In the genomic region with DNA sequence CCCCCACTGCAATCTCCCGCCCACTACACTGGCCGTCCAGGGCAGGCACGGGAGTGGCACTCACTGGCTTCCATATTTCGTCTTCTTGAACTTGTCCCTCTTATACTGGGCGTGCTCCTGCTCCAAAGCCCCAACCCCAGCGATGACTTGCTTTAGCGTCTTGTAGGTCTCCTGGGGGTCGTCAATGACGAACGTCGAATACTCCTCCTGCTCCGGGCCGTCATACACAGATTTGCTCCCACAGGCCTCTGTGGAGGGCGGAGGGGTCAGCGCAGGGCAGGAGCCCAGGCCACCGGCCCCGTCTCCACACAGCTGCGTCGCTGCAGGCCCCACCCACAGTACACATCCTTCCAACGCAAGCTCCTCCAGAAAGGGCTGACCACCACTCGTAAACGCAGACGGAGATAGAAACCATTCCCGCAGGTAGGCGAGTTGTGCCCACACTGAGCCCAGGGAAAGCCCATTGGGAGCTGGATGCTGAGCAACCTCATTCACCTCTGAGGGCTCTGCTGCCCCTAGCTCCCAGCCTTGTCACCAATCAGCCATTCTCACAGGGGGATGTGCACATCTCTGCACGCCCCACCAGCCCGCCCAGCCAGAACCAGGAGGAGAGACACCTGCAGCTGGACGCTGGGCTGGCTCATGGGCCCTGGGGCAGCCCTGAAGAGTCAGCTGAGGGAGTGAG, we compare ENCODE assay signal across 13 cellular contexts. TPM values are rescaled to one million over a fixed set of nuclear protein-coding genes. Genes with fewer than 3 reads are reported as not detected.
DNase-seq lines count a peak whose midpoint lies in the region; ATAC-seq and TF ChIP-seq lines count a peak whose summit lies in the region.
"Had no signal": no experiment of that assay in that cellular context is flagged by ENCODE, and none has a peak within 500 bp of the region (broad histone marks: within the 10 kb centered on the region; RNA-seq: fewer than 3 reads in every experiment).

No MANE protein-coding gene starts in this region.

- H3K36me3 Mint-ChIP-seq in activated naive CD4-positive, alpha-beta T cell treated with anti-CD3 and anti-CD28 coated beads, Interleukin-2, amount 50 U/mL, for 24 hours, result peaks cover 22% of the 10 kb centered on the region
- peaks cover 17% of the 10 kb centered on the region for H3K36me3 Mint-ChIP-seq in neural crest cell (ENCODE audit: low read depth)

- ATAC-seq in HG03108 (IDR thresholded peaks at IDR 0.05; ENCODE audit: unreplicated experiment), result no peak

- H3K9me3 ChIP-seq in duodenal mucosa (ENCODE audit: control insufficient read depth in 1 of 2, low read length in 2 of 2), result no peaks in the 10 kb centered on the region

- no peak for DNase-seq in activated naive CD4-positive, alpha-beta T cell treated with Interleukin-2 at 50 U/mL for 16 hours
- DNase-seq in neural crest cell (ENCODE audit: low read depth, low spot score) (no peak), ureter (ENCODE audit: low spot score) (peak; percentile 39), HuH-7.5 (ENCODE audit: low spot score) (no peak), C1 segment of cervical spinal cord (lab: John Stamatoyannopoulos, UW) (no peak)
- DNase-seq: DND-41, endodermal cell, HCEC 1CT, hippocampal formation, midbrain had no signal

- H3K9me3 Mint-ChIP-seq in activated naive CD4-positive, alpha-beta T cell treated with anti-CD3 and anti-CD28 coated beads, Interleukin-2, amount 50 U/mL, for 24 hours, result no peaks in the 10 kb centered on the region
- H3K9me3 Mint-ChIP-seq in neural crest cell, result no peaks in the 10 kb centered on the region
- H3K9me3 Mint-ChIP-seq: endodermal cell had no signal

- H3K4me1 Mint-ChIP-seq in activated naive CD4-positive, alpha-beta T cell treated with anti-CD3 and anti-CD28 coated beads, Interleukin-2, amount 50 U/mL, for 24 hours, result no peaks in the 10 kb centered on the region
- H3K4me1 Mint-ChIP-seq in neural crest cell, result no peaks in the 10 kb centered on the region
- H3K4me1 Mint-ChIP-seq: endodermal cell had no signal

- no peaks in the 10 kb centered on the region for H3K27me3 ChIP-seq in duodenal mucosa (ENCODE audit: control insufficient read depth in 1 of 2, insufficient read depth in 2 of 2, low read length in 2 of 2)

- no peak overlapping the region for H3K4me3 Mint-ChIP-seq in activated naive CD4-positive, alpha-beta T cell treated with anti-CD3 and anti-CD28 coated beads, Interleukin-2, amount 50 U/mL, for 24 hours
- H3K4me3 Mint-ChIP-seq in neural crest cell, result no peak overlapping the region
- H3K4me3 Mint-ChIP-seq: endodermal cell had no signal

- H3K4me3 ChIP-seq in duodenal mucosa (ENCODE audit: low read depth in 1 of 2, low read length in 2 of 2), result no peak overlapping the region

- peak overlapping the region; percentile 79 for H3K27ac Mint-ChIP-seq in activated naive CD4-positive, alpha-beta T cell treated with anti-CD3 and anti-CD28 coated beads, Interleukin-2, amount 50 U/mL, for 24 hours
- peak overlapping the region; percentile 43 for H3K27ac Mint-ChIP-seq in neural crest cell (ENCODE audit: unreplicated experiment)
- H3K27ac Mint-ChIP-seq: endodermal cell had no signal

- peaks cover 0 to 7% of the 10 kb centered on the region in 2 donors for H3K4me1 ChIP-seq in duodenal mucosa (ENCODE audit: control insufficient read depth in 1 of 2, insufficient read depth in 2 of 2, low read length in 2 of 2)

- H3K9ac ChIP-seq in duodenal mucosa (ENCODE audit: low read depth in 1 of 2, low read length in 2 of 2), result no peak overlapping the region

- no peak for TF ChIP-seq CTCF in neural crest cell (conservative IDR thresholded peaks at IDR 0.05)

- H3K36me3 ChIP-seq in duodenal mucosa (ENCODE audit: control insufficient read depth in 1 of 2, insufficient read depth in 2 of 2, low read length in 2 of 2), result peaks cover 0 to 32% of the 10 kb centered on the region in 2 donors

- peak overlapping the region; percentile 20 for H3K27ac ChIP-seq in duodenal mucosa (ENCODE audit: low read depth, low read length)

- H3K27me3 Mint-ChIP-seq in activated naive CD4-positive, alpha-beta T cell treated with anti-CD3 and anti-CD28 coated beads, Interleukin-2, amount 50 U/mL, for 24 hours, result no peaks in the 10 kb centered on the region
- no peaks in the 10 kb centered on the region for H3K27me3 Mint-ChIP-seq in neural crest cell (ENCODE audit: low read depth)

RNA-seq across cellular contexts. Expression of gene C13orf46, which starts 7.9 kb away (rescaled TPM):
- total RNA-seq in neural crest cell, result 0.66 and 1.9 TPM in 2 replicates
- 7.5 TPM for total RNA-seq in ureter
